Comparison of ENCODE assay signal across 29 cellular contexts in genomic region chr2:124762388-124762787, GRCh38.
DNase-seq lines count a peak whose midpoint lies in the region; ATAC-seq and TF ChIP-seq lines count a peak whose summit lies in the region.
"Had no signal": no experiment of that assay in that cellular context is flagged by ENCODE, and none has a peak within 500 bp of the region (broad histone marks: within the 10 kb centered on the region; RNA-seq: fewer than 3 reads in every experiment).

No MANE protein-coding gene starts in this region.

- peak in 1 of 2 experiments; percentile 38; a peak in 1 of 4 replicates for TF ChIP-seq EP300 in SK-N-SH (IDR thresholded peaks at IDR 0.05; ENCODE audit: borderline replicate concordance in 1 of 2, low read depth in 1 of 2, low read length in 1 of 2)

- H4K20me1 ChIP-seq in SK-N-SH (ENCODE audit: insufficient read depth): no peaks in the 10 kb centered on the region
- H4K20me1 ChIP-seq: BLaER1; BLaER1 treated with 17β-estradiol and CSF1 and Interleukin-3, amounts not matched to agents 10 nM and 100 nM had no signal

- H3K4me3 ChIP-seq in SK-N-SH (ENCODE audit: low read depth in 2 of 2, low read length in 1 of 2): no peak overlapping the region
- H3K4me3 ChIP-seq: A549; BLaER1; BLaER1 treated with 17β-estradiol and CSF1 and Interleukin-3, amounts not matched to agents 10 nM and 100 nM had no signal

- no peak overlapping the region for H3K4me2 ChIP-seq in SK-N-SH
- H3K4me2 ChIP-seq: A549; BLaER1; BLaER1 treated with 17β-estradiol and CSF1 and Interleukin-3, amounts not matched to agents 10 nM and 100 nM had no signal

- POLR2A ChIA-PET in SK-N-SH (lab: Yijun Ruan, JAX): no interaction called here

- no peaks in the 10 kb centered on the region for H3K79me2 ChIP-seq in SK-N-SH (ENCODE audit: insufficient read depth)

- DNase-seq in SK-N-SH (no peak), SK-N-DZ (ENCODE audit: low spot score) (peak; percentile 72), NCI-H2227 (lab: John Stamatoyannopoulos, UW; ENCODE audit: unreplicated experiment) (no peak)
- DNase-seq: 8988T; ACHN; AML-193; BE2C; C1 segment of cervical spinal cord; Caco-2; Calu3; CD4-positive, alpha-beta memory T cell; CD4-positive, alpha-beta T cell; CD4-positive, CD25-positive, alpha-beta regulatory T cell; CD8-positive, alpha-beta memory T cell; CD8-positive, alpha-beta T cell; COR-L47; DMS 273 treated with DMSO at 0.1 percent for 48 hours; DMS153; DMS53; DMS79; DMS79 treated with DMSO at 0.1 percent for 48 hours; DND-41; EL had no signal

- WGBS in SK-N-SH (ENCODE audit: low lambda C conversion rate): 4% methylated on average over 1 of the region's 1 CpG

- no peak overlapping the region for H2AFZ ChIP-seq in SK-N-SH (ENCODE audit: low read depth)

- CTCF ChIA-PET in SK-N-SH (lab: Yijun Ruan, JAX): no interaction called here

- H3K9ac ChIP-seq in SK-N-SH: no peak overlapping the region
- H3K9ac ChIP-seq: BLaER1; BLaER1 treated with 17β-estradiol and CSF1 and Interleukin-3, amounts not matched to agents 10 nM and 100 nM had no signal

- ATAC-seq in SK-N-SH treated with all-trans-retinoic acid at 6 μM for 48 hours: no peak
- ATAC-seq: A549; CD8-positive, alpha-beta T cell had no signal

- no peaks in the 10 kb centered on the region for H3F3A ChIP-seq in SK-N-SH (replicated peaks; ENCODE audit: insufficient read depth)

- no peak for TF ChIP-seq RAD21 in SK-N-SH (IDR thresholded peaks at IDR 0.05; ENCODE audit: low read length)

- no peaks in the 10 kb centered on the region for H3K9me2 ChIP-seq in SK-N-SH

- no peaks in the 10 kb centered on the region for H3K4me1 ChIP-seq in SK-N-SH (ENCODE audit: control insufficient read depth in 1 of 2, insufficient read depth in 2 of 2, low read depth in 1 of 2, low read length in 1 of 2)
- H3K4me1 ChIP-seq: A549; BE2C; BLaER1; BLaER1 treated with 17β-estradiol and CSF1 and Interleukin-3, amounts not matched to agents 10 nM and 100 nM; Caco-2 had no signal

- no peak overlapping the region for H3K27ac ChIP-seq in SK-N-SH (ENCODE audit: low read depth in 2 of 2, low read length in 1 of 2)
- H3K27ac ChIP-seq: 22Rv1; A549; BLaER1; BLaER1 treated with 17β-estradiol and CSF1 and Interleukin-3, amounts not matched to agents 10 nM and 100 nM; C4-2B had no signal

- no peak for TF ChIP-seq CTCF in SK-N-SH (IDR thresholded peaks at IDR 0.05)

- no peaks in the 10 kb centered on the region for H3K27me3 ChIP-seq in SK-N-SH (ENCODE audit: insufficient read depth)
- H3K27me3 ChIP-seq: BE2C; BLaER1; BLaER1 treated with 17β-estradiol and CSF1 and Interleukin-3, amounts not matched to agents 10 nM and 100 nM had no signal

- no peaks in the 10 kb centered on the region for H3K36me3 ChIP-seq in SK-N-SH (replicated peaks in 1 of 2; ENCODE audit: control insufficient read depth in 1 of 2, insufficient read depth in 2 of 2, low read length in 1 of 2)
- H3K36me3 ChIP-seq: BE2C; BLaER1; BLaER1 treated with 17β-estradiol and CSF1 and Interleukin-3, amounts not matched to agents 10 nM and 100 nM had no signal

- no peaks in the 10 kb centered on the region for H3K9me3 ChIP-seq in SK-N-SH
- H3K9me3 ChIP-seq: A549; BE2C; BLaER1; BLaER1 treated with 17β-estradiol and CSF1 and Interleukin-3, amounts not matched to agents 10 nM and 100 nM; Caco-2 had no signal

TF ChIP-seq in SK-N-SH, 30 proteins besides CTCF, POLR2A, EP300 and RAD21:
- no peak for TF ChIP-seq CHD2 (IDR thresholded peaks at IDR 0.05; ENCODE audit: low read length, partially characterized antibody)
- TF ChIP-seq GATA2 (CRISPR knock-in tag; IDR thresholded peaks at IDR 0.05): peak; percentile 52

TF ChIP-seq in SK-N-SH treated with all-trans-retinoic acid at 6 μM for 48 hours, 23 proteins besides CTCF, POLR2A, EP300 and RAD21:
- no peak for TF ChIP-seq RARB (CRISPR knock-in tag; IDR thresholded peaks at IDR 0.05)
- no peak for TF ChIP-seq ZFP3 (CRISPR knock-in tag; IDR thresholded peaks at IDR 0.05)
- TF ChIP-seq OSR1 (CRISPR knock-in tag; IDR thresholded peaks at IDR 0.05): no peak
- no peak for TF ChIP-seq ARNTL (CRISPR knock-in tag; IDR thresholded peaks at IDR 0.05; ENCODE audit: borderline replicate concordance, low read depth)
- TF ChIP-seq, protein P1, sequence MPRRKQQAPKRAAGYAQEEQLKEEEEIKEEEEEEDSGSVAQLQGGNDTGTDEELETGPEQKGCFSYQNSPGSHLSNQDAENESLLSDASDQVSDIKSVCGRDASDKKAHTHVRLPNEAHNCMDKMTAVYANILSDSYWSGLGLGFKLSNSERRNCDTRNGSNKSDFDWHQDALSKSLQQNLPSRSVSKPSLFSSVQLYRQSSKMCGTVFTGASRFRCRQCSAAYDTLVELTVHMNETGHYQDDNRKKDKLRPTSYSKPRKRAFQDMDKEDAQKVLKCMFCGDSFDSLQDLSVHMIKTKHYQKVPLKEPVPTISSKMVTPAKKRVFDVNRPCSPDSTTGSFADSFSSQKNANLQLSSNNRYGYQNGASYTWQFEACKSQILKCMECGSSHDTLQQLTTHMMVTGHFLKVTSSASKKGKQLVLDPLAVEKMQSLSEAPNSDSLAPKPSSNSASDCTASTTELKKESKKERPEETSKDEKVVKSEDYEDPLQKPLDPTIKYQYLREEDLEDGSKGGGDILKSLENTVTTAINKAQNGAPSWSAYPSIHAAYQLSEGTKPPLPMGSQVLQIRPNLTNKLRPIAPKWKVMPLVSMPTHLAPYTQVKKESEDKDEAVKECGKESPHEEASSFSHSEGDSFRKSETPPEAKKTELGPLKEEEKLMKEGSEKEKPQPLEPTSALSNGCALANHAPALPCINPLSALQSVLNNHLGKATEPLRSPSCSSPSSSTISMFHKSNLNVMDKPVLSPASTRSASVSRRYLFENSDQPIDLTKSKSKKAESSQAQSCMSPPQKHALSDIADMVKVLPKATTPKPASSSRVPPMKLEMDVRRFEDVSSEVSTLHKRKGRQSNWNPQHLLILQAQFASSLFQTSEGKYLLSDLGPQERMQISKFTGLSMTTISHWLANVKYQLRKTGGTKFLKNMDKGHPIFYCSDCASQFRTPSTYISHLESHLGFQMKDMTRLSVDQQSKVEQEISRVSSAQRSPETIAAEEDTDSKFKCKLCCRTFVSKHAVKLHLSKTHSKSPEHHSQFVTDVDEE (CRISPR knock-in tag; IDR thresholded peaks at IDR 0.05): no peak
- TF ChIP-seq, protein P2, sequence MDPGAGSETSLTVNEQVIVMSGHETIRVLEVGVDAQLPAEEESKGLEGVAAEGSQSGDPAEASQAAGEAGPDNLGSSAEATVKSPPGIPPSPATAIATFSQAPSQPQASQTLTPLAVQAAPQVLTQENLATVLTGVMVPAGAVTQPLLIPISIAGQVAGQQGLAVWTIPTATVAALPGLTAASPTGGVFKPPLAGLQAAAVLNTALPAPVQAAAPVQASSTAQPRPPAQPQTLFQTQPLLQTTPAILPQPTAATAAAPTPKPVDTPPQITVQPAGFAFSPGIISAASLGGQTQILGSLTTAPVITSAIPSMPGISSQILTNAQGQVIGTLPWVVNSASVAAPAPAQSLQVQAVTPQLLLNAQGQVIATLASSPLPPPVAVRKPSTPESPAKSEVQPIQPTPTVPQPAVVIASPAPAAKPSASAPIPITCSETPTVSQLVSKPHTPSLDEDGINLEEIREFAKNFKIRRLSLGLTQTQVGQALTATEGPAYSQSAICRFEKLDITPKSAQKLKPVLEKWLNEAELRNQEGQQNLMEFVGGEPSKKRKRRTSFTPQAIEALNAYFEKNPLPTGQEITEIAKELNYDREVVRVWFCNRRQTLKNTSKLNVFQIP (CRISPR knock-in tag; IDR thresholded peaks at IDR 0.05; ENCODE audit: borderline replicate concordance, low read depth): no peak
- no peak for TF ChIP-seq ESRRG (CRISPR knock-in tag; IDR thresholded peaks at IDR 0.05)
- TF ChIP-seq, protein P3, sequence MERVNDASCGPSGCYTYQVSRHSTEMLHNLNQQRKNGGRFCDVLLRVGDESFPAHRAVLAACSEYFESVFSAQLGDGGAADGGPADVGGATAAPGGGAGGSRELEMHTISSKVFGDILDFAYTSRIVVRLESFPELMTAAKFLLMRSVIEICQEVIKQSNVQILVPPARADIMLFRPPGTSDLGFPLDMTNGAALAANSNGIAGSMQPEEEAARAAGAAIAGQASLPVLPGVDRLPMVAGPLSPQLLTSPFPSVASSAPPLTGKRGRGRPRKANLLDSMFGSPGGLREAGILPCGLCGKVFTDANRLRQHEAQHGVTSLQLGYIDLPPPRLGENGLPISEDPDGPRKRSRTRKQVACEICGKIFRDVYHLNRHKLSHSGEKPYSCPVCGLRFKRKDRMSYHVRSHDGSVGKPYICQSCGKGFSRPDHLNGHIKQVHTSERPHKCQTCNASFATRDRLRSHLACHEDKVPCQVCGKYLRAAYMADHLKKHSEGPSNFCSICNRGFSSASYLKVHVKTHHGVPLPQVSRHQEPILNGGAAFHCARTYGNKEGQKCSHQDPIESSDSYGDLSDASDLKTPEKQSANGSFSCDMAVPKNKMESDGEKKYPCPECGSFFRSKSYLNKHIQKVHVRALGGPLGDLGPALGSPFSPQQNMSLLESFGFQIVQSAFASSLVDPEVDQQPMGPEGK (CRISPR knock-in tag; IDR thresholded peaks at IDR 0.05; ENCODE audit: borderline replicate concordance): no peak
- no peak for TF ChIP-seq TCF4 (CRISPR knock-in tag; IDR thresholded peaks at IDR 0.05; ENCODE audit: borderline replicate concordance)
- no peak for TF ChIP-seq ZNF565 (CRISPR knock-in tag; conservative IDR thresholded peaks at IDR 0.05; ENCODE audit: low read depth)
